Comparison of ENCODE assay signal across 8 cellular contexts in the genomic region with DNA sequence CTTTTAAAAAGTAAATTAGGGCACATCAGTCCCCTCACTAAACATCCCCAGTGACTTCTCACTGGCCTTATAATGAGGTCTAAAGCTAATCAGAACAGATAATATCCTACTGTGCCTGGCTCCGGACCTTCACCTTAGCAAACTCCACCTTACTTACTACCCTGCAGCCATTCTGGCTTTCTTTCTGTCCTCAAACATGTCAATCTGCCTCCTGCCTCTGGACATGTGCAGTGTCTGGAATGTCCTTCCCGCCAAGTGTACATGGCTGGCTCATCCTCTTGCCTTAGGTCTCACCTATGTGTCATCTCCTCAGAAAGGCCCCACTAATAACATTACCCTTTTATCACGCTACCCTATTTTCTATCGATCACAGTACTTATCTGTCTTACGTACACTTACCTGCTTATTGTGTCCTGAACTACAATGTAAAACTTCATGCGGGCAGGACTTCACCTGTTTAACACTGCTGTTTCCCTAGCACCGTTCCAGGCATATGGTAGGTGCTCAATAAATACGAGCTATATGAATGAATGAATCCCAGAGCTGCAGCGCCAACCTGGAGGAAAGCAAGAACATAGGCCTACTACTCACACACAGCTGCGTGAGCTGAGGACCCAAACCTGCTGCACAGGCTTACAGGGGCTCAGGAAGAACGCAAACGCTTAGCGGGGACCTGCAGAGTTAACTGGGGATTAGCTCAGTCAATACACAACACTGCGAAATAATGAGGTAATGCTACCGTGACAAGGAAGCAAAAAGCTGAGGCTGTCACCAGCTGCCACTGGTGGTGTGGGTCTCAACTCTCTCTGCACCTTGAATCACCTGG. TPM values are rescaled to one million over a fixed set of nuclear protein-coding genes. Genes with fewer than 3 reads are reported as not detected.
DNase-seq lines count a peak whose midpoint lies in the region; ATAC-seq and TF ChIP-seq lines count a peak whose summit lies in the region.

No MANE protein-coding gene starts in this region.

- H3K9me3 ChIP-seq in mucosa of stomach (ENCODE audit: control insufficient read depth, low read length), result no peaks in the 10 kb centered on the region

- H3K36me3 Mint-ChIP-seq in MCF 10A (ENCODE audit: insufficient read depth, unreplicated experiment), result peaks cover 38% of the 10 kb centered on the region

- H3K27ac Mint-ChIP-seq in MCF 10A (ENCODE audit: low read depth, unreplicated experiment), result no peak overlapping the region

- TF ChIP-seq CTCF in LNCaP clone FGC (IDR thresholded peaks at IDR 0.05; ENCODE audit: control insufficient read depth, extremely low read depth, insufficient read depth), result no peak
- TF ChIP-seq CTCF in MCF 10A (IDR thresholded peaks at IDR 0.05; ENCODE audit: unreplicated experiment), result no peak

- peaks cover 26% of the 10 kb centered on the region for H3K4me1 Mint-ChIP-seq in MCF 10A (ENCODE audit: insufficient read depth, unreplicated experiment)

- intact Hi-C loops in MCF 10A (cut with micrococcal nuclease), result loop anchor here (1.0 kb wide), 1 partner anchor 52 kb away; no protein-coding TSS in a partner anchor

- peak overlapping the region; percentile 99 for H3K4me3 Mint-ChIP-seq in MCF 10A (ENCODE audit: unreplicated experiment)

- ATAC-seq in HG03095 (IDR thresholded peaks at IDR 0.05; ENCODE audit: unreplicated experiment), result no peak

- H3K9ac ChIP-seq in mucosa of stomach (ENCODE audit: low read length), result peak overlapping the region; percentile 77

- POLR2A ChIA-PET in MCF 10A (lab: Yijun Ruan, JAX), result interaction anchor here (0.5 to 2.1 kb wide), 19 partner anchors 13 to 417 kb away, joined by 3 to 29 read pairs (median 4); no protein-coding TSS in a partner anchor

- no peaks in the 10 kb centered on the region for H3K9me3 Mint-ChIP-seq in MCF 10A (ENCODE audit: unreplicated experiment)

- H3K27me3 ChIP-seq in mucosa of stomach (ENCODE audit: control insufficient read depth, insufficient read depth, low read length), result no peaks in the 10 kb centered on the region

- BruUV-seq in MCF 10A (replicated peaks; lab: Mats Ljungman, UMichigan), result no TSS peak

- in situ Hi-C loops in ACHN (cut with HindIII; ENCODE audit: low pct_ligation_motif_present, low pct_unique_long_range_greater_than_20kb, low sequenced_read_pairs), result no loop called here

- H3K4me1 ChIP-seq in mucosa of stomach (ENCODE audit: control insufficient read depth, insufficient read depth, low read length), result peaks cover 15% of the 10 kb centered on the region

- H3K27me3 Mint-ChIP-seq in MCF 10A (ENCODE audit: insufficient read depth, unreplicated experiment), result no peaks in the 10 kb centered on the region

- CTCF ChIA-PET in MCF 10A (lab: Yijun Ruan, JAX), result interaction anchor here (0.5 to 7.9 kb wide), 26 partner anchors 8 to 448 kb away, joined by 3 to 115 read pairs (median 8); a partner anchor contains a TSS

- DNase-seq in DMS79 (lab: John Stamatoyannopoulos, UW) (peak; percentile 41), LNCaP clone FGC (ENCODE audit: low read depth) (no peak), MCF 10A (ENCODE audit: unreplicated experiment) (no peak), hippocampal formation (lab: John Stamatoyannopoulos, UW) (no peak), ACHN (no peak), KG1 (lab: John Stamatoyannopoulos, UW) (no peak)

- H3K4me3 ChIP-seq in LNCaP clone FGC (ENCODE audit: low read depth, low read length) (peak overlapping the region; percentile 85), mucosa of stomach (ENCODE audit: low read length) (peak overlapping the region; percentile 81)

- H3K36me3 ChIP-seq in mucosa of stomach (ENCODE audit: control insufficient read depth, insufficient read depth, low read length), result no peaks in the 10 kb centered on the region

RNA-seq across cellular contexts. Expression of a gene that starts 1.0 kb away (rescaled TPM):
- total RNA-seq in MCF 10A (2022), result 122 and 147 TPM in 2 replicates

RNA-seq across cellular contexts. Expression of a gene that starts 36.2 kb away (rescaled TPM):
- 0.25 and 1.7 TPM in 2 replicates for total RNA-seq in MCF 10A (2022)
